ENCODE assay signal across 8 cellular contexts in genomic region chr17:78381601-78382168, GRCh38. TPM values are rescaled to one million over a fixed set of nuclear protein-coding genes. Genes with fewer than 3 reads are reported as not detected.
DNase-seq lines count a peak whose midpoint lies in the region; ATAC-seq and TF ChIP-seq lines count a peak whose summit lies in the region.

No MANE protein-coding gene starts in this region.

- no TSS peak for BruUV-seq in MCF 10A (replicated peaks; lab: Mats Ljungman, UMichigan)

- POLR2A ChIA-PET in MCF 10A (lab: Yijun Ruan, JAX): interaction anchor here (0.6 to 1.3 kb wide), 5 partner anchors 10 to 109 kb away, joined by 3 to 6 read pairs (median 3); no protein-coding TSS in a partner anchor
- POLR2A ChIA-PET in activated CD4-positive, alpha-beta memory T cell treated with anti-CD3 and anti-CD28 coated beads, Interleukin-2, amount 10 ng/mL, durations not matched to agents 7 days and 5 days (lab: Charles Lee): interaction anchor here (0.6 to 2.3 kb wide), 13 partner anchors 10 to 398 kb away, joined by 3 to 17 read pairs (median 4); no protein-coding TSS in a partner anchor

- no peak for ATAC-seq in GM21528 (IDR thresholded peaks at IDR 0.05; ENCODE audit: low FRiP score, unreplicated experiment)

- 66% methylated on average over 11 of the region's 11 CpGs for WGBS in prostate gland

- H3K9me3 ChIP-seq in breast epithelium (no peaks in the 10 kb centered on the region), right atrium auricular region (no peaks in the 10 kb centered on the region), SJCRH30 (replicated peaks) (no peaks in the 10 kb centered on the region), prostate gland (no peaks in the 10 kb centered on the region)

- CTCF ChIA-PET in MCF 10A (lab: Yijun Ruan, JAX): interaction anchor here (0.5 to 1.5 kb wide), 4 partner anchors 21 to 973 kb away, joined by 3 to 4 read pairs (median 4); no protein-coding TSS in a partner anchor
- CTCF ChIA-PET in activated CD4-positive, alpha-beta memory T cell treated with anti-CD3 and anti-CD28 coated beads, Interleukin-2, amount 10 ng/mL, durations not matched to agents 7 days and 5 days (lab: Charles Lee): interaction anchor here (0.7 to 9.1 kb wide), 8 partner anchors 21 to 352 kb away, joined by 3 to 74 read pairs (median 3); partner anchors contain the start of gene SOCS3

- no peaks in the 10 kb centered on the region for H3K36me3 ChIP-seq in breast epithelium
- H3K36me3 ChIP-seq in right atrium auricular region: no peaks in the 10 kb centered on the region
- peaks cover 6% of the 10 kb centered on the region for H3K36me3 ChIP-seq in SJCRH30
- no peaks in the 10 kb centered on the region for H3K36me3 ChIP-seq in prostate gland

- H3K9me3 Mint-ChIP-seq in MCF 10A (ENCODE audit: unreplicated experiment): no peaks in the 10 kb centered on the region
- no peaks in the 10 kb centered on the region for H3K9me3 Mint-ChIP-seq in activated CD4-positive, alpha-beta memory T cell treated with anti-CD3 and anti-CD28 coated beads, Interleukin-2, amount 10 ng/mL, durations not matched to agents 7 days and 5 days
- no peaks in the 10 kb centered on the region for H3K9me3 Mint-ChIP-seq in stimulated activated naive CD8-positive, alpha-beta T cell treated with anti-CD3 and anti-CD28 coated beads, Interleukin-15, Interleukin-2, amounts not matched to agents 100 ng/mL and 50 ng/mL, for 24 hours

- peaks cover 22% of the 10 kb centered on the region for H3K36me3 Mint-ChIP-seq in MCF 10A (ENCODE audit: insufficient read depth, unreplicated experiment)
- H3K36me3 Mint-ChIP-seq in activated CD4-positive, alpha-beta memory T cell treated with anti-CD3 and anti-CD28 coated beads, Interleukin-2, amount 10 ng/mL, durations not matched to agents 7 days and 5 days (ENCODE audit: low read depth): peaks cover 52% of the 10 kb centered on the region
- peaks cover 30% of the 10 kb centered on the region for H3K36me3 Mint-ChIP-seq in stimulated activated naive CD8-positive, alpha-beta T cell treated with anti-CD3 and anti-CD28 coated beads, Interleukin-15, Interleukin-2, amounts not matched to agents 100 ng/mL and 50 ng/mL, for 24 hours (ENCODE audit: low read depth)

- peaks cover 3 to 31% of the 10 kb centered on the region in 2 donors for H3K4me1 ChIP-seq in breast epithelium
- peaks cover 0 to 80% of the 10 kb centered on the region in 2 donors for H3K4me1 ChIP-seq in right atrium auricular region
- peaks cover 60% of the 10 kb centered on the region for H3K4me1 ChIP-seq in SJCRH30
- peaks cover 24% of the 10 kb centered on the region for H3K4me1 ChIP-seq in prostate gland (replicated peaks)

- H3K27me3 ChIP-seq in breast epithelium: no peaks in the 10 kb centered on the region
- no peaks in the 10 kb centered on the region for H3K27me3 ChIP-seq in right atrium auricular region
- H3K27me3 ChIP-seq in SJCRH30: no peaks in the 10 kb centered on the region
- H3K27me3 ChIP-seq in prostate gland (replicated peaks; ENCODE audit: insufficient read depth): no peaks in the 10 kb centered on the region

- no peak overlapping the region for H3K4me3 ChIP-seq in breast epithelium
- H3K4me3 ChIP-seq in right atrium auricular region: no peak overlapping the region
- H3K4me3 ChIP-seq in SJCRH30: no peak overlapping the region
- H3K4me3 ChIP-seq in prostate gland: no peak overlapping the region

- H3K4me3 Mint-ChIP-seq in MCF 10A (ENCODE audit: unreplicated experiment): no peak overlapping the region
- peak overlapping the region; percentile 98 for H3K4me3 Mint-ChIP-seq in activated CD4-positive, alpha-beta memory T cell treated with anti-CD3 and anti-CD28 coated beads, Interleukin-2, amount 10 ng/mL, durations not matched to agents 7 days and 5 days
- peak overlapping the region; percentile 98 for H3K4me3 Mint-ChIP-seq in stimulated activated naive CD8-positive, alpha-beta T cell treated with anti-CD3 and anti-CD28 coated beads, Interleukin-15, Interleukin-2, amounts not matched to agents 100 ng/mL and 50 ng/mL, for 24 hours

- no peaks in the 10 kb centered on the region for H3K27me3 Mint-ChIP-seq in MCF 10A (ENCODE audit: insufficient read depth, unreplicated experiment)
- H3K27me3 Mint-ChIP-seq in activated CD4-positive, alpha-beta memory T cell treated with anti-CD3 and anti-CD28 coated beads, Interleukin-2, amount 10 ng/mL, durations not matched to agents 7 days and 5 days: no peaks in the 10 kb centered on the region
- H3K27me3 Mint-ChIP-seq in stimulated activated naive CD8-positive, alpha-beta T cell treated with anti-CD3 and anti-CD28 coated beads, Interleukin-15, Interleukin-2, amounts not matched to agents 100 ng/mL and 50 ng/mL, for 24 hours: no peaks in the 10 kb centered on the region

- TF ChIP-seq POLR2A in breast epithelium (IDR thresholded peaks at IDR 0.05) (no peak), prostate gland (IDR thresholded peaks at IDR 0.05) (no peak)

- peak overlapping the region; percentile 30 to 78 for H3K27ac ChIP-seq in breast epithelium
- H3K27ac ChIP-seq in right atrium auricular region: peak overlapping the region; percentile 27 to 50
- no peak overlapping the region for H3K27ac ChIP-seq in SJCRH30
- peak overlapping the region in 1 of 2 donors; percentile 46 for H3K27ac ChIP-seq in prostate gland

- TF ChIP-seq CTCF in breast epithelium (IDR thresholded peaks at IDR 0.05) (no peak), MCF 10A (IDR thresholded peaks at IDR 0.05; ENCODE audit: unreplicated experiment) (no peak), right atrium auricular region (IDR thresholded peaks at IDR 0.05) (no peak), prostate gland (IDR thresholded peaks at IDR 0.05) (no peak)

- intact Hi-C loops in breast epithelium (cut with DNase I; ENCODE audit: low total_unique reads): no loop called here
- intact Hi-C loops in MCF 10A (cut with micrococcal nuclease): no loop called here
- intact Hi-C loops in prostate gland (cut with DNase I): no loop called here

- DNase-seq in breast epithelium (ENCODE audit: low spot score in 2 of 2): no peak
- DNase-seq in MCF 10A (ENCODE audit: unreplicated experiment): no peak
- DNase-seq in activated CD4-positive, alpha-beta memory T cell treated with anti-CD3 and anti-CD28 coated beads, Interleukin-2, amount 10 ng/mL, durations not matched to agents 7 days and 5 days: peak; percentile 64
- no peak for DNase-seq in right atrium auricular region (ENCODE audit: low spot score)
- DNase-seq in SJCRH30: no peak
- no peak for DNase-seq in prostate gland (ENCODE audit: low spot score)

- H3K4me1 Mint-ChIP-seq in MCF 10A (ENCODE audit: insufficient read depth, unreplicated experiment): peaks cover 56% of the 10 kb centered on the region
- peaks cover 75% of the 10 kb centered on the region for H3K4me1 Mint-ChIP-seq in activated CD4-positive, alpha-beta memory T cell treated with anti-CD3 and anti-CD28 coated beads, Interleukin-2, amount 10 ng/mL, durations not matched to agents 7 days and 5 days
- H3K4me1 Mint-ChIP-seq in stimulated activated naive CD8-positive, alpha-beta T cell treated with anti-CD3 and anti-CD28 coated beads, Interleukin-15, Interleukin-2, amounts not matched to agents 100 ng/mL and 50 ng/mL, for 24 hours (ENCODE audit: low read depth): peaks cover 81% of the 10 kb centered on the region

- H3K27ac Mint-ChIP-seq in MCF 10A (ENCODE audit: low read depth, unreplicated experiment): no peak overlapping the region
- H3K27ac Mint-ChIP-seq in activated CD4-positive, alpha-beta memory T cell treated with anti-CD3 and anti-CD28 coated beads, Interleukin-2, amount 10 ng/mL, durations not matched to agents 7 days and 5 days: peak overlapping the region; percentile 91
- peak overlapping the region; percentile 96 for H3K27ac Mint-ChIP-seq in stimulated activated naive CD8-positive, alpha-beta T cell treated with anti-CD3 and anti-CD28 coated beads, Interleukin-15, Interleukin-2, amounts not matched to agents 100 ng/mL and 50 ng/mL, for 24 hours

RNA-seq across cellular contexts. Expression of gene PGS1, which starts 3.2 kb away (rescaled TPM):
- 10 to 100 TPM; 33.9 to 58.7 (median 50.2) TPM for total RNA-seq in breast epithelium
- 25.7 and 31.8 TPM in 2 replicates for total RNA-seq in MCF 10A (2022)
- 10 to 100 TPM; 70.7 to 75.5 TPM for total RNA-seq in activated CD4-positive, alpha-beta memory T cell treated with anti-CD3 and anti-CD28 coated beads, Interleukin-2, amount 10 ng/mL, durations not matched to agents 7 days and 5 days
- total RNA-seq in right atrium auricular region: 10 to 100 TPM; 21.2 to 21.8 TPM
- total RNA-seq in SJCRH30 (2014; rRNA removed; shearing (Covaris generic)): 59.8 and 66.2 TPM in 2 replicates
- total RNA-seq in prostate gland: 10 to 100 TPM; 29.2 to 57.4 TPM

RNA-seq across cellular contexts. Expression of gene SOCS3, which starts 21.8 kb away (rescaled TPM):
- total RNA-seq in breast epithelium (100 to 1,000 TPM in 1 of 3 donors, 10 to 100 TPM in 2; 58.1 to 190 (median 76.4) TPM), MCF 10A (2022) (2.5 and 4.8 TPM in 2 replicates), right atrium auricular region (10 to 100 TPM; 39.9 to 56.8 TPM), prostate gland (10 to 100 TPM; 10.6 to 59.6 TPM)
- 10 to 100 TPM; 68.7 to 69.8 TPM for total RNA-seq in activated CD4-positive, alpha-beta memory T cell treated with anti-CD3 and anti-CD28 coated beads, Interleukin-2, amount 10 ng/mL, durations not matched to agents 7 days and 5 days
- 27.5 and 28.9 TPM in 2 replicates for total RNA-seq in SJCRH30 (2014; rRNA removed; shearing (Covaris generic))
